ENCODE assay signal across 15 cellular contexts in the genomic region with DNA sequence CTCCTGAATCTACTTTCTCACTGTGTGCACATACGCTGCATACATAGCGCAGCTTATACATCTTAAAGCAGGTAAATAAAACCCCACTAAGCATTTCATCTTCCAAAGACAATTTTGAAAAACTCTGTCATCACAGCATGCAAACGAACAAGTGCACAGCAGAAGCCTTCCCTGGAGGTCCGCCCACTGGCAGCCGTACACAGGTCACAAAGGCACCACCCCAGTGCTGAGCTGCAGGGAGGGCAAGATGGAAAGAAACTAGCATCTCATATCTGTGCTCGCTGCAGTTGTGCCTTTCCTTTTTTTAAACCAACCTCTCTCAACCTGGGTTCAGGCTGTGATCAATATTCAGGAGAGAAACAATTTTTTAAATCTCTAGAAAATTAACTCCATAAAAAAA.
DNase-seq lines count a peak whose midpoint lies in the region; TF ChIP-seq lines count a peak whose summit lies in the region.
"Had no signal": no experiment of that assay in that cellular context is flagged by ENCODE, and none has a peak within 500 bp of the region (broad histone marks: within the 10 kb centered on the region; RNA-seq: fewer than 3 reads in every experiment).

No MANE protein-coding gene starts in this region.

- no peak for TF ChIP-seq CTCF in A673 (conservative IDR thresholded peaks at IDR 0.05; ENCODE audit: low read depth, low read length)
- no peak for TF ChIP-seq CTCF in RWPE1 (conservative IDR thresholded peaks at IDR 0.05; ENCODE audit: low read depth)
- TF ChIP-seq CTCF in glutamatergic neuron (IDR thresholded peaks at IDR 0.05; ENCODE audit: partially characterized antibody, unreplicated experiment): no peak
- TF ChIP-seq CTCF in GM10266 (IDR thresholded peaks at IDR 0.05; ENCODE audit: control insufficient read depth, insufficient read depth, low read depth, missing control alignments): no peak
- no peak for TF ChIP-seq CTCF in GM10248 (IDR thresholded peaks at IDR 0.05; ENCODE audit: control extremely low read depth, extremely low read depth, low read depth, missing control alignments)

- POLR2A ChIA-PET in A673 (lab: Charles Lee; ENCODE audit: low non-redundant PET): no interaction called here
- POLR2A ChIA-PET in RWPE1 (lab: Yijun Ruan, JAX; ENCODE audit: low non-redundant PET): no interaction called here
- POLR2A ChIA-PET in GM10248 (lab: Yijun Ruan, JAX): no interaction called here

- H3K27me3 ChIP-seq in A673 (replicated peaks; ENCODE audit: insufficient read depth, low read depth, low read length, poor library complexity) (no peaks in the 10 kb centered on the region), H7 (ENCODE audit: control insufficient read depth, insufficient read depth, low read length) (no peaks in the 10 kb centered on the region)
- H3K27me3 ChIP-seq: cardiac muscle cell, right lobe of liver, upper lobe of right lung had no signal

- H3K4me1 Mint-ChIP-seq in glutamatergic neuron (ENCODE audit: low read depth, unreplicated experiment): peaks cover 11% of the 10 kb centered on the region
- H3K4me1 Mint-ChIP-seq: memory B cell had no signal

- CTCF ChIA-PET in A673 (lab: Charles Lee) (interaction anchor here (1.4 kb wide), 1 partner anchor 10 kb away, joined by 4 read pairs; no protein-coding TSS in a partner anchor), RWPE1 (lab: Yijun Ruan, JAX) (interaction anchor here (1.2 to 1.8 kb wide), 2 partner anchors 9 to 54 kb away, joined by 3 to 6 read pairs; no protein-coding TSS in a partner anchor), GM10248 (lab: Yijun Ruan, JAX) (interaction anchor here (0.6 to 4.3 kb wide), 4 partner anchors 9 to 853 kb away, joined by 3 to 33 read pairs (median 4); no protein-coding TSS in a partner anchor)

- peaks cover 22% of the 10 kb centered on the region for H3K4me1 ChIP-seq in A673 (ENCODE audit: insufficient read depth, low read length, poor library complexity, severe bottlenecking)
- H3K4me1 ChIP-seq: upper lobe of right lung had no signal

- intact Hi-C loops in A673 (cut with micrococcal nuclease; ENCODE audit: unreplicated experiment): no loop called here

- no peaks in the 10 kb centered on the region for H3K9me3 ChIP-seq in A673 (ENCODE audit: low read depth, low read length, poor library complexity, severe bottlenecking)
- H3K9me3 ChIP-seq: right lobe of liver, SK-N-SH, upper lobe of right lung had no signal

- H3K27ac ChIP-seq in A673 (ENCODE audit: low read depth, low read length, poor library complexity, severe bottlenecking): peak overlapping the region; percentile 41
- peak overlapping the region; percentile 51 for H3K27ac ChIP-seq in RWPE1
- H3K27ac ChIP-seq: cardiac muscle cell, right lobe of liver, upper lobe of right lung had no signal

- H3K4me3 Mint-ChIP-seq in glutamatergic neuron (ENCODE audit: unreplicated experiment): peak overlapping the region; percentile 17
- H3K4me3 Mint-ChIP-seq: activated naive CD4-positive, alpha-beta T cell treated with anti-CD3 and anti-CD28 coated beads, Interleukin-2, amount 50 U/mL, for 24 hours; memory B cell had no signal

- H3K36me3 ChIP-seq in A673 (ENCODE audit: insufficient read depth, low read length, poor library complexity, severe bottlenecking) (no peaks in the 10 kb centered on the region), H7 (replicated peaks; ENCODE audit: control insufficient read depth, insufficient read depth, low read length) (no peaks in the 10 kb centered on the region; the same call in 1 of the 2 replicates)
- H3K36me3 ChIP-seq: cardiac muscle cell, right lobe of liver had no signal

- H3K9me3 Mint-ChIP-seq in glutamatergic neuron (ENCODE audit: unreplicated experiment): no peaks in the 10 kb centered on the region
- H3K9me3 Mint-ChIP-seq: activated naive CD4-positive, alpha-beta T cell treated with anti-CD3 and anti-CD28 coated beads, Interleukin-2, amount 50 U/mL, for 24 hours; memory B cell had no signal

- no peaks in the 10 kb centered on the region for H3K27me3 Mint-ChIP-seq in glutamatergic neuron (ENCODE audit: unreplicated experiment)
- H3K27me3 Mint-ChIP-seq: activated naive CD4-positive, alpha-beta T cell treated with anti-CD3 and anti-CD28 coated beads, Interleukin-2, amount 50 U/mL, for 24 hours; memory B cell had no signal

- BruUV-seq in A673 (replicated peaks; lab: Mats Ljungman, UMichigan): no TSS peak

- H3K27ac Mint-ChIP-seq in glutamatergic neuron (ENCODE audit: unreplicated experiment): peak overlapping the region; percentile 21
- H3K27ac Mint-ChIP-seq: activated naive CD4-positive, alpha-beta T cell treated with anti-CD3 and anti-CD28 coated beads, Interleukin-2, amount 50 U/mL, for 24 hours; memory B cell had no signal

- H3K36me3 Mint-ChIP-seq in glutamatergic neuron (ENCODE audit: unreplicated experiment): no peaks in the 10 kb centered on the region

- peak; percentile 31 for DNase-seq in A673 (ENCODE audit: low spot score)
- peak; percentile 50 for DNase-seq in H7
- no peak for DNase-seq in RWPE1 (ENCODE audit: low spot score)
- DNase-seq in glutamatergic neuron: peak; percentile 57
- DNase-seq in NCI-H510A treated with DMSO at 0.1 percent for 48 hours (lab: John Stamatoyannopoulos, UW): no peak
- no peak for DNase-seq in GM10266 (ENCODE audit: extremely low spot score)
- no peak for DNase-seq in GM10248 (ENCODE audit: extremely low spot score)
- DNase-seq: AML-193; effector memory CD4-positive, alpha-beta T cell; right lobe of liver; SK-N-SH; upper lobe of right lung had no signal

- H3K4me3 ChIP-seq in A673 (ENCODE audit: low read depth, low read length, poor library complexity, severe bottlenecking): no peak overlapping the region
- H3K4me3 ChIP-seq in H7 (ENCODE audit: insufficient read depth, low read depth, low read length): no peak overlapping the region
- H3K4me3 ChIP-seq: cardiac muscle cell, right lobe of liver, upper lobe of right lung had no signal

Comparison
In these comparisons a context has a peak if more than half of its experiments do, and no peak if none do; other contexts are left out.
1. DNase-seq: peak in A673 (single experiment), H7 (single experiment) and glutamatergic neuron (single experiment); none in RWPE1 (single experiment), NCI-H510A treated with DMSO at 0.1 percent for 48 hours (single experiment), GM10266 (single experiment) and GM10248 (single experiment).